Comparison of ENCODE assay signal across 8 cellular contexts in genomic region chr5:177116631-177117373, GRCh38. TPM values are rescaled to one million over a fixed set of nuclear protein-coding genes. Genes with fewer than 3 reads are reported as not detected.
DNase-seq lines count a peak whose midpoint lies in the region; ATAC-seq and TF ChIP-seq lines count a peak whose summit lies in the region.

No MANE protein-coding gene starts in this region.

- no peaks in the 10 kb centered on the region for H3K27me3 Mint-ChIP-seq in activated B cell treated with CpG ODN at 0.5 μM for 24 hours

- no peaks in the 10 kb centered on the region for H3K36me3 ChIP-seq in brain microvascular endothelial cell (replicated peaks)

- TF ChIP-seq CTCF in activated B cell treated with CpG ODN at 0.5 μM for 24 hours (IDR thresholded peaks at IDR 0.05) (no peak), brain microvascular endothelial cell (IDR thresholded peaks at IDR 0.05; ENCODE audit: low read depth, low read length, missing control alignments) (no peak)

- POLR2A ChIA-PET in activated B cell treated with CpG ODN at 0.5 μM for 24 hours (lab: Charles Lee), result interaction anchor here (3.8 kb wide), 1 partner anchor 17 kb away, joined by 23 read pairs; the partner anchor contains the start of gene NSD1

- no peaks in the 10 kb centered on the region for H3K36me3 Mint-ChIP-seq in activated B cell treated with CpG ODN at 0.5 μM for 24 hours (ENCODE audit: low read depth)

- intact Hi-C loops in activated B cell treated with CpG ODN at 0.5 μM for 24 hours (cut with micrococcal nuclease), result loop anchor here (1.0 to 10.0 kb wide), 2 partner anchors 16 to 388 kb away; partner anchors contain the start of genes DOK3 and NSD1

- ATAC-seq in GM19351 (IDR thresholded peaks at IDR 0.05; ENCODE audit: unreplicated experiment), result peak; percentile 79
- peak; percentile 96 for ATAC-seq in activated B cell treated with CpG ODN at 0.5 μM for 24 hours (ENCODE audit: low read depth)
- ATAC-seq in GM19463 (IDR thresholded peaks at IDR 0.05; ENCODE audit: unreplicated experiment), result no peak
- ATAC-seq in GM21717 (IDR thresholded peaks at IDR 0.05; ENCODE audit: unreplicated experiment), result no peak

- CTCF ChIA-PET in activated B cell treated with CpG ODN at 0.5 μM for 24 hours (lab: Charles Lee), result no interaction called here

- H3K27ac Mint-ChIP-seq in activated B cell treated with CpG ODN at 0.5 μM for 24 hours, result peak overlapping the region; percentile 64

- H3K27ac ChIP-seq in brain microvascular endothelial cell, result peak overlapping the region; percentile 20

- H3K4me3 ChIP-seq in brain microvascular endothelial cell (ENCODE audit: low read depth, low read length), result peak overlapping the region; percentile 22

- in situ Hi-C loops in brain microvascular endothelial cell (cut with HindIII; ENCODE audit: low pct_ligation_motif_present, low sequenced_read_pairs), result no loop called here

- DNase-seq in activated B cell treated with CpG ODN at 0.5 μM for 24 hours, result peak; percentile 69
- peak; percentile 70 for DNase-seq in brain microvascular endothelial cell
- DNase-seq in iris pigment epithelial cell (ENCODE audit: low read depth), result peak; percentile 86
- peak; percentile 62 to 71 for DNase-seq in stimulated activated CD4-positive, alpha-beta T cell treated with anti-CD3 and anti-CD28 coated beads, Interleukin-15, amount 100 ng/mL, for 1 hour (ENCODE audit: low read depth in 1 of 2, low spot score in 1 of 2)
- DNase-seq in OCI-M1 (lab: John Stamatoyannopoulos, UW), result no peak

- no peaks in the 10 kb centered on the region for H3K9me3 Mint-ChIP-seq in activated B cell treated with CpG ODN at 0.5 μM for 24 hours

- no peaks in the 10 kb centered on the region for H3K27me3 ChIP-seq in brain microvascular endothelial cell (replicated peaks)

- peak overlapping the region; percentile 68 for H3K4me3 Mint-ChIP-seq in activated B cell treated with CpG ODN at 0.5 μM for 24 hours

- peaks cover 16% of the 10 kb centered on the region for H3K4me1 Mint-ChIP-seq in activated B cell treated with CpG ODN at 0.5 μM for 24 hours

RNA-seq across cellular contexts. Expression of gene NSD1, which starts 16.8 kb away (rescaled TPM):
- total RNA-seq in activated B cell treated with CpG ODN at 0.5 μM for 24 hours, result 103 and 108 TPM in 2 replicates

RNA-seq across cellular contexts. Expression of gene FGFR4, which starts 30.1 kb away (rescaled TPM):
- 1.5 and 3.0 TPM in 2 replicates for total RNA-seq in activated B cell treated with CpG ODN at 0.5 μM for 24 hours

Comparison
In these comparisons a context has a peak if more than half of its experiments do, and no peak if none do; other contexts are left out.
1. ATAC-seq: peak in GM19351 (single experiment) and activated B cell treated with CpG ODN at 0.5 μM for 24 hours (single experiment); none in GM19463 (single experiment) and GM21717 (single experiment).